ENCODE assay signal across 20 cellular contexts in genomic region chr7:26363465-26363864, GRCh38.
"Had no signal": no experiment of that assay in that cellular context is flagged by ENCODE, and none has a peak within 500 bp of the region (broad histone marks: within the 10 kb centered on the region; RNA-seq: fewer than 3 reads in every experiment).

No MANE protein-coding gene starts in this region.

- H3K4me1 ChIP-seq: esophagus muscularis mucosa, gastrocnemius medialis, right atrium auricular region, testis, tibial nerve, vagina had no signal

- H3K9me3 ChIP-seq: esophagus muscularis mucosa, gastrocnemius medialis, heart right ventricle, right atrium auricular region, testis, tibial nerve, upper lobe of right lung, vagina had no signal

- H3K27ac Mint-ChIP-seq: dendritic cell treated with granulocyte-macrophage colony-stimulating factor and Interleukin-4, amounts not matched to agents 40 ng/mL and 50 ng/mL, for 4 days; effector memory CD8-positive, alpha-beta T cell; naive thymus-derived CD4-positive, alpha-beta T cell; stimulated activated effector memory CD8-positive, alpha-beta T cell treated with anti-CD3 and anti-CD28 coated beads, Interleukin-12 subunit alpha, Interleukin-12 subunit beta, amount 100 ng/mL, for 72 hours; stimulated activated naive CD8-positive, alpha-beta T cell treated with anti-CD3 and anti-CD28 coated beads, Interleukin-15, Interleukin-2, amounts not matched to agents 100 ng/mL and 50 ng/mL, for 24 hours had no signal

- DNase-seq: effector memory CD8-positive, alpha-beta T cell; gastrocnemius medialis; heart right ventricle; islet precursor cell; mammary epithelial cell; naive thymus-derived CD4-positive, alpha-beta T cell; posterior cingulate gyrus; stimulated activated CD4-positive, alpha-beta T cell treated with anti-CD3 and anti-CD28 coated beads, Interleukin-4, amount 100 ng/mL, for 1 hour; stimulated activated CD8-positive, alpha-beta memory T cell treated with anti-CD3 and anti-CD28 coated beads, Interleukin-4, amount 100 ng/mL, for 48 hours; testis; upper lobe of right lung had no signal

- H3K27ac ChIP-seq: epithelial cell of prostate, esophagus muscularis mucosa, gastrocnemius medialis, heart right ventricle, right atrium auricular region, testis, tibial nerve, upper lobe of right lung, vagina had no signal

- H3K27me3 Mint-ChIP-seq: dendritic cell treated with granulocyte-macrophage colony-stimulating factor and Interleukin-4, amounts not matched to agents 40 ng/mL and 50 ng/mL, for 4 days; effector memory CD8-positive, alpha-beta T cell; naive thymus-derived CD4-positive, alpha-beta T cell; stimulated activated naive CD8-positive, alpha-beta T cell treated with anti-CD3 and anti-CD28 coated beads, Interleukin-15, Interleukin-2, amounts not matched to agents 100 ng/mL and 50 ng/mL, for 24 hours had no signal

- H3K4me3 ChIP-seq: esophagus muscularis mucosa, gastrocnemius medialis, heart right ventricle, right atrium auricular region, smooth muscle cell, testis, tibial nerve, vagina had no signal

- H3K4me3 Mint-ChIP-seq: dendritic cell treated with granulocyte-macrophage colony-stimulating factor and Interleukin-4, amounts not matched to agents 40 ng/mL and 50 ng/mL, for 4 days; effector memory CD8-positive, alpha-beta T cell; naive thymus-derived CD4-positive, alpha-beta T cell; stimulated activated effector memory CD8-positive, alpha-beta T cell treated with anti-CD3 and anti-CD28 coated beads, Interleukin-12 subunit alpha, Interleukin-12 subunit beta, amount 100 ng/mL, for 72 hours; stimulated activated naive CD8-positive, alpha-beta T cell treated with anti-CD3 and anti-CD28 coated beads, Interleukin-15, Interleukin-2, amounts not matched to agents 100 ng/mL and 50 ng/mL, for 24 hours had no signal

- H3K4me1 Mint-ChIP-seq: stimulated activated effector memory CD8-positive, alpha-beta T cell treated with anti-CD3 and anti-CD28 coated beads, Interleukin-12 subunit alpha, Interleukin-12 subunit beta, amount 100 ng/mL, for 72 hours had no signal

- H3K9me3 Mint-ChIP-seq: dendritic cell treated with granulocyte-macrophage colony-stimulating factor and Interleukin-4, amounts not matched to agents 40 ng/mL and 50 ng/mL, for 4 days; effector memory CD8-positive, alpha-beta T cell; naive thymus-derived CD4-positive, alpha-beta T cell; stimulated activated effector memory CD8-positive, alpha-beta T cell treated with anti-CD3 and anti-CD28 coated beads, Interleukin-12 subunit alpha, Interleukin-12 subunit beta, amount 100 ng/mL, for 72 hours; stimulated activated naive CD8-positive, alpha-beta T cell treated with anti-CD3 and anti-CD28 coated beads, Interleukin-15, Interleukin-2, amounts not matched to agents 100 ng/mL and 50 ng/mL, for 24 hours had no signal

- H3K27me3 ChIP-seq: gastrocnemius medialis, right atrium auricular region, testis, upper lobe of right lung, vagina had no signal

- H3K36me3 ChIP-seq: esophagus muscularis mucosa, gastrocnemius medialis, right atrium auricular region, tibial nerve, vagina had no signal
